Comparison of ENCODE assay signal across 8 cellular contexts in genomic region chr12:109052415-109053323, GRCh38. TPM values are rescaled to one million over a fixed set of nuclear protein-coding genes. Genes with fewer than 3 reads are reported as not detected.
DNase-seq lines count a peak whose midpoint lies in the region; ATAC-seq and TF ChIP-seq lines count a peak whose summit lies in the region.

Gene USP30, plus strand, starts transcription at chr12:109052576. Its CDS starts 103 bp downstream, at chr12:109052679.

- DNase-seq in RKO (ENCODE audit: low spot score) (peak; percentile 86), fibroblast of pulmonary artery (ENCODE audit: low read depth) (peak; percentile 91)
- DNase-seq in activated T-helper 2 cell treated with anti-CD3 and anti-CD28 coated beads, Interferon-gamma antibody, Interleukin-2, Interleukin-4, amounts not matched to agents 10 μg/mL and 5 μg/mL and 100 μg/mL, durations not matched to agents 14 hours and 24 hours and 36 hours (ENCODE audit: low spot score), result peak; percentile 80
- DNase-seq in natural killer cell treated with Interleukin-12 subunit alpha and Interleukin-12 subunit beta and Interleukin-15 and Interleukin-18, amount 100 ng/mL, for 72 hours (ENCODE audit: low spot score), result peak; percentile 85
- peak; percentile 53 to 82 (median 78) for DNase-seq in stimulated activated naive CD4-positive, alpha-beta T cell (lab: John Stamatoyannopoulos, UW)

- H3F3A ChIP-seq in DOHH2 (ENCODE audit: control insufficient read depth, insufficient read depth), result peaks cover 8% of the 10 kb centered on the region; the same call in 1 of the 2 replicates

- H4K20me1 ChIP-seq in DOHH2 (ENCODE audit: control insufficient read depth, insufficient read depth, low read depth, low read length) (no peaks in the 10 kb centered on the region), KMS-11 (ENCODE audit: insufficient read depth) (no peaks in the 10 kb centered on the region)

- H3K27me3 ChIP-seq in DOHH2 (ENCODE audit: control insufficient read depth, low read length) (no peaks in the 10 kb centered on the region), KMS-11 (ENCODE audit: insufficient read depth, low read depth) (no peaks in the 10 kb centered on the region)

- TF ChIP-seq CTCF in DOHH2 (IDR thresholded peaks at IDR 0.05; ENCODE audit: low read depth, low read length, poor library complexity, severe bottlenecking), result no peak
- TF ChIP-seq CTCF in KMS-11 (conservative IDR thresholded peaks at IDR 0.05; ENCODE audit: low read depth, low read length), result no peak
- no peak for TF ChIP-seq CTCF in fibroblast of pulmonary artery (IDR thresholded peaks at IDR 0.05; ENCODE audit: low read length, missing control alignments)

- H3K4me2 ChIP-seq in DOHH2 (ENCODE audit: low read length) (peak within 1 kb of the TSS; percentile 71), KMS-11 (peak within 1 kb of the TSS; percentile 69)

- H3K9me3 Mint-ChIP-seq in activated T-helper 2 cell treated with anti-CD3 and anti-CD28 coated beads, Interferon-gamma antibody, Interleukin-2, Interleukin-4, amounts not matched to agents 10 μg/mL and 5 μg/mL and 100 μg/mL, durations not matched to agents 14 hours and 24 hours and 36 hours, result no peaks in the 10 kb centered on the region
- no peaks in the 10 kb centered on the region for H3K9me3 Mint-ChIP-seq in natural killer cell treated with Interleukin-12 subunit alpha and Interleukin-12 subunit beta and Interleukin-15 and Interleukin-18, amount 100 ng/mL, for 72 hours

- H3K36me3 ChIP-seq in DOHH2 (ENCODE audit: control insufficient read depth, low read length) (peaks cover 18% of the 10 kb centered on the region), KMS-11 (ENCODE audit: insufficient read depth) (no peaks in the 10 kb centered on the region)

- ATAC-seq in GM21786 (IDR thresholded peaks at IDR 0.05; ENCODE audit: unreplicated experiment), result peak; percentile 67
- peak; percentile 92 to 94 for ATAC-seq in natural killer cell treated with Interleukin-12 subunit alpha and Interleukin-12 subunit beta and Interleukin-15 and Interleukin-18, amount 100 ng/mL, for 72 hours

- H3K36me3 Mint-ChIP-seq in activated T-helper 2 cell treated with anti-CD3 and anti-CD28 coated beads, Interferon-gamma antibody, Interleukin-2, Interleukin-4, amounts not matched to agents 10 μg/mL and 5 μg/mL and 100 μg/mL, durations not matched to agents 14 hours and 24 hours and 36 hours (ENCODE audit: low read depth), result peaks cover 4% of the 10 kb centered on the region
- H3K36me3 Mint-ChIP-seq in natural killer cell treated with Interleukin-12 subunit alpha and Interleukin-12 subunit beta and Interleukin-15 and Interleukin-18, amount 100 ng/mL, for 72 hours, result no peaks in the 10 kb centered on the region

- peaks cover 11% of the 10 kb centered on the region for H3K4me1 Mint-ChIP-seq in activated T-helper 2 cell treated with anti-CD3 and anti-CD28 coated beads, Interferon-gamma antibody, Interleukin-2, Interleukin-4, amounts not matched to agents 10 μg/mL and 5 μg/mL and 100 μg/mL, durations not matched to agents 14 hours and 24 hours and 36 hours (ENCODE audit: low read depth)
- peaks cover 14 to 20% of the 10 kb centered on the region in 2 donors for H3K4me1 Mint-ChIP-seq in natural killer cell treated with Interleukin-12 subunit alpha and Interleukin-12 subunit beta and Interleukin-15 and Interleukin-18, amount 100 ng/mL, for 72 hours (ENCODE audit: low read depth in 2 of 2)

- H3K9me3 ChIP-seq in DOHH2 (ENCODE audit: control insufficient read depth, insufficient read depth, low read length), result no peaks in the 10 kb centered on the region

- peak within 1 kb of the TSS; percentile 21; the same call in 1 of the 2 replicates for H3K9ac ChIP-seq in KMS-11

- peak within 1 kb of the TSS; percentile 98 for H3K27ac Mint-ChIP-seq in activated T-helper 2 cell treated with anti-CD3 and anti-CD28 coated beads, Interferon-gamma antibody, Interleukin-2, Interleukin-4, amounts not matched to agents 10 μg/mL and 5 μg/mL and 100 μg/mL, durations not matched to agents 14 hours and 24 hours and 36 hours
- H3K27ac Mint-ChIP-seq in natural killer cell treated with Interleukin-12 subunit alpha and Interleukin-12 subunit beta and Interleukin-15 and Interleukin-18, amount 100 ng/mL, for 72 hours, result peak within 1 kb of the TSS; percentile 92 to 97

- peaks cover 39% of the 10 kb centered on the region for H3K4me1 ChIP-seq in DOHH2 (ENCODE audit: control insufficient read depth, low read length)
- H3K4me1 ChIP-seq in KMS-11 (ENCODE audit: low read depth, poor library complexity, severe bottlenecking), result peaks cover 9% of the 10 kb centered on the region

- peak within 1 kb of the TSS; percentile 96 for H3K4me3 Mint-ChIP-seq in activated T-helper 2 cell treated with anti-CD3 and anti-CD28 coated beads, Interferon-gamma antibody, Interleukin-2, Interleukin-4, amounts not matched to agents 10 μg/mL and 5 μg/mL and 100 μg/mL, durations not matched to agents 14 hours and 24 hours and 36 hours (ENCODE audit: low read depth)
- peak within 1 kb of the TSS; percentile 94 for H3K4me3 Mint-ChIP-seq in natural killer cell treated with Interleukin-12 subunit alpha and Interleukin-12 subunit beta and Interleukin-15 and Interleukin-18, amount 100 ng/mL, for 72 hours

- intact Hi-C loops in activated T-helper 2 cell treated with anti-CD3 and anti-CD28 coated beads, Interferon-gamma antibody, Interleukin-2, Interleukin-4, amounts not matched to agents 10 μg/mL and 5 μg/mL and 100 μg/mL, durations not matched to agents 14 hours and 24 hours and 36 hours (cut with micrococcal nuclease), result loop anchor here (1.0 to 5.0 kb wide), 4 partner anchors 41 to 490 kb away; partner anchors contain the start of genes ALKBH2, CORO1C, ISCU and SART3

- H3K27ac ChIP-seq in DOHH2 (ENCODE audit: low read depth, low read length) (peak within 1 kb of the TSS; percentile 49), KMS-11 (peak within 1 kb of the TSS; percentile 45)

- H3K79me2 ChIP-seq in DOHH2 (ENCODE audit: control insufficient read depth, low read length) (peaks cover 33% of the 10 kb centered on the region), KMS-11 (ENCODE audit: insufficient read depth, low read depth) (no peaks in the 10 kb centered on the region)

- H3K27me3 Mint-ChIP-seq in activated T-helper 2 cell treated with anti-CD3 and anti-CD28 coated beads, Interferon-gamma antibody, Interleukin-2, Interleukin-4, amounts not matched to agents 10 μg/mL and 5 μg/mL and 100 μg/mL, durations not matched to agents 14 hours and 24 hours and 36 hours (ENCODE audit: low read depth), result no peaks in the 10 kb centered on the region
- no peaks in the 10 kb centered on the region for H3K27me3 Mint-ChIP-seq in natural killer cell treated with Interleukin-12 subunit alpha and Interleukin-12 subunit beta and Interleukin-15 and Interleukin-18, amount 100 ng/mL, for 72 hours

- H3K9me2 ChIP-seq in DOHH2 (replicated peaks; ENCODE audit: control insufficient read depth, low read length), result no peaks in the 10 kb centered on the region

- peak within 1 kb of the TSS; percentile 80 for H2AFZ ChIP-seq in KMS-11 (ENCODE audit: low read depth)

- H3K4me3 ChIP-seq in DOHH2 (ENCODE audit: low read length) (peak within 1 kb of the TSS; percentile 84), KMS-11 (IDR thresholded peaks at IDR 0.05; ENCODE audit: insufficient read depth, low read depth, low read length) (no peak within 1 kb of the TSS), fibroblast of pulmonary artery (replicated peaks; ENCODE audit: low read depth, low read length) (peak within 1 kb of the TSS; percentile 95)

RNA-seq across cellular contexts. Expression of gene USP30, which starts in this region (rescaled TPM):
- 6.8 and 7.3 TPM in 2 replicates for total RNA-seq in activated T-helper 2 cell treated with anti-CD3 and anti-CD28 coated beads, Interferon-gamma antibody, Interleukin-2, Interleukin-4, amounts not matched to agents 10 μg/mL and 5 μg/mL and 100 μg/mL, durations not matched to agents 14 hours and 24 hours and 36 hours
- 10 to 100 TPM in 1 of 2 donors, 1 to 10 TPM in 1; 8.5 to 11.4 TPM for total RNA-seq in natural killer cell treated with Interleukin-12 subunit alpha and Interleukin-12 subunit beta and Interleukin-15 and Interleukin-18, amount 100 ng/mL, for 72 hours
